17 cellular contexts compared by ENCODE assay signal in the genomic region with DNA sequence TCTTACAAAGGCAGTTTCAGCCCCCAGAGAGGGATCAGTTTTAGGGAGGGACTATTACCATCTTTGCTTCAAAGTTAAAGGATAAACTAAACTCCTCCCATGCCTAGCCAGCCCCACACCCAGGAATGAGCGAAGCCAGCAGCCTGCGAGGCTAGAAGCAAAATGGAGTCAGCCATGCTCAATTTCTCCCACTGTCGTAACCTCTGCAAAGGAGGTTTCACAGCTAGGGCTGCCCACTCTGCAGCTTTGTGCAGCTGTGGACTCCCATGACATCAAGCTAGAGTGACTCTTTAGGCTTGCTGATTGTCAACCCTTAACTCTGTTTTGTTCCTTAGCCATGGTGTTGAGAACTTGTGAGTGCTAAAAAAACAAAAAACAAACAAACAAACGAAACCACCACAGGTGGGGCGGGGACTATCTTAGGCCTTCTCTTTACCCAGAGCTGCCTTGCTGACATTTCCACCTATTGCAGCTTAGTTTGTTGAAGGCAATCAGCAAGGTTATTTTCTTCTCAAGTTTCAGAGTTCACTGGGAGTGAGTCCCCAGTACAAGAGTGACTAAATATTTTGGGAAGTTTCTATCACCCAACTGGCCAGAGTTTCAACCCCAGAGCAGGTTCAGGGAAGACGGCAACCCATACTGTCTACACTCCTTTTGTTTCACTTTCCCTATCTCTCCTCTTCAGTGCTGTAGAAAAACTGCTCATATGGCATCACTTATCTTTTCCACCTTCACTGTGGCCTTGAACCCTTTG.
A peak's percentile ranks its signal among the peaks of the same experiment; 100 is the strongest.
DNase-seq lines count a peak whose midpoint lies in the region; ATAC-seq, FAIRE-seq and TF ChIP-seq lines count a peak whose summit lies in the region.
"Had no signal": no experiment of that assay in that cellular context is flagged by ENCODE, and none has a peak within 500 bp of the region (broad histone marks: within the 10 kb centered on the region; RNA-seq: fewer than 3 reads in every experiment).

No MANE protein-coding gene starts in this region.

- no peaks in the 10 kb centered on the region for H3K23me2 ChIP-seq in H1 (ENCODE audit: low read depth, low read length)

- no peak for ATAC-seq in GM21619 (IDR thresholded peaks at IDR 0.05; ENCODE audit: unreplicated experiment)
- ATAC-seq: left lung; naive thymus-derived CD8-positive, alpha-beta T cell had no signal

- H3K9me3 ChIP-seq in HUES48 (ENCODE audit: control insufficient read depth, insufficient read depth, low read length) (no peaks in the 10 kb centered on the region), H1 (ENCODE audit: insufficient read depth in 2 of 2, low read depth in 1 of 2, low read length in 1 of 2) (no peaks in the 10 kb centered on the region), trophoblast cell (ENCODE audit: insufficient read depth, low read depth, low read length) (no peaks in the 10 kb centered on the region)
- H3K9me3 ChIP-seq: left lung had no signal

- peak overlapping the region; percentile 28 for H2AK5ac ChIP-seq in H1 (ENCODE audit: low read depth, low read length)
- no peak overlapping the region for H2AK5ac ChIP-seq in trophoblast cell (ENCODE audit: low read length)

- H4K20me1 ChIP-seq in H1 (replicated peaks in 1 of 2; ENCODE audit: control insufficient read depth in 1 of 2, insufficient read depth in 2 of 2, low read length in 2 of 2), result peaks cover 0 to 2% of the 10 kb centered on the region in 2 experiments

- H3K4ac ChIP-seq in H1 (replicated peaks; ENCODE audit: insufficient read length, low read depth, low read length) (no peak overlapping the region), trophoblast cell (ENCODE audit: low read depth, low read length) (peak overlapping the region; percentile 64)

- no peak overlapping the region for H4K91ac ChIP-seq in H1 (replicated peaks; ENCODE audit: insufficient read length, low read length)
- peak overlapping the region; percentile 83 for H4K91ac ChIP-seq in trophoblast cell (ENCODE audit: low read depth, low read length)

- H3K27me3 Mint-ChIP-seq in activated CD4-positive, alpha-beta memory T cell treated with anti-CD3 and anti-CD28 coated beads, Interleukin-2, amount 10 ng/mL, durations not matched to agents 7 days and 5 days, result no peaks in the 10 kb centered on the region
- H3K27me3 Mint-ChIP-seq: CD4-positive, alpha-beta memory T cell; naive thymus-derived CD8-positive, alpha-beta T cell had no signal

- H3K79me1 ChIP-seq in H1 (ENCODE audit: low read depth, low read length) (peaks cover 2% of the 10 kb centered on the region; the same call in 1 of the 2 replicates), trophoblast cell (ENCODE audit: low read length) (peaks cover 8% of the 10 kb centered on the region)

- no peak overlapping the region for H2BK20ac ChIP-seq in H1 (ENCODE audit: low read length)

- no peaks in the 10 kb centered on the region for H3K27me3 ChIP-seq in HUES48 (ENCODE audit: control insufficient read depth, insufficient read depth, low read length)
- no peaks in the 10 kb centered on the region for H3K27me3 ChIP-seq in H1 (replicated peaks in 1 of 4; ENCODE audit: control insufficient read depth in 3 of 4, extremely low read depth in 1 of 4, insufficient read depth in 3 of 4, low read length in 3 of 4)
- no peaks in the 10 kb centered on the region for H3K27me3 ChIP-seq in trophoblast cell (ENCODE audit: insufficient read depth, low read length)
- H3K27me3 ChIP-seq: left lung had no signal

- H4K8ac ChIP-seq in H1 (ENCODE audit: extremely low read depth, insufficient read depth, low read length), result no peak overlapping the region
- H4K8ac ChIP-seq in trophoblast cell (ENCODE audit: low read depth, low read length), result peak overlapping the region; percentile 96

- peak overlapping the region; percentile 73; the same call in 1 of the 2 replicates for H2BK15ac ChIP-seq in H1 (ENCODE audit: low read length)

- H3K9ac ChIP-seq in HUES48 (ENCODE audit: low read depth, low read length) (peak overlapping the region; percentile 30; the same call in 1 of the 2 replicates), H1 (replicated peaks in 1 of 4; ENCODE audit: extremely low read depth in 1 of 4, low read depth in 3 of 4, low read length in 3 of 4) (no peak overlapping the region), trophoblast cell (ENCODE audit: low read length) (no peak overlapping the region)

- no peak overlapping the region for H3K4me3 Mint-ChIP-seq in activated CD4-positive, alpha-beta memory T cell treated with anti-CD3 and anti-CD28 coated beads, Interleukin-2, amount 10 ng/mL, durations not matched to agents 7 days and 5 days
- H3K4me3 Mint-ChIP-seq: CD4-positive, alpha-beta memory T cell; naive thymus-derived CD8-positive, alpha-beta T cell had no signal

- H4K12ac ChIP-seq in trophoblast cell (ENCODE audit: low read depth, low read length), result peak overlapping the region; percentile 26

- peak overlapping the region; percentile 11; the same call in 1 of the 2 replicates for H3K4me3 ChIP-seq in HUES48 (ENCODE audit: low read depth, low read length)
- H3K4me3 ChIP-seq in H1 (ENCODE audit: extremely low read depth in 1 of 4, insufficient read depth in 2 of 4, low read depth in 3 of 4, low read length in 4 of 4), result no peak overlapping the region
- no peak overlapping the region for H3K4me3 ChIP-seq in trophoblast cell (ENCODE audit: low read depth, low read length)
- H3K4me3 ChIP-seq: left lung had no signal

- H3K36me3 ChIP-seq in HUES48 (ENCODE audit: control insufficient read depth, insufficient read depth, low read length) (no peaks in the 10 kb centered on the region), H1 (ENCODE audit: control insufficient read depth in 2 of 4, insufficient read depth in 4 of 4, low read length in 3 of 4) (no peaks in the 10 kb centered on the region), trophoblast cell (ENCODE audit: control insufficient read depth in 1 of 2, insufficient read depth in 2 of 2, low read length in 2 of 2) (no peaks in the 10 kb centered on the region)
- H3K36me3 ChIP-seq: left lung had no signal

- H3K36me3 Mint-ChIP-seq in activated CD4-positive, alpha-beta memory T cell treated with anti-CD3 and anti-CD28 coated beads, Interleukin-2, amount 10 ng/mL, durations not matched to agents 7 days and 5 days (ENCODE audit: low read depth), result no peaks in the 10 kb centered on the region
- H3K36me3 Mint-ChIP-seq: CD4-positive, alpha-beta memory T cell; naive thymus-derived CD8-positive, alpha-beta T cell had no signal

- H4K5ac ChIP-seq in H1 (ENCODE audit: insufficient read length, low read depth, low read length), result no peak overlapping the region

- TF ChIP-seq CTCF in H1 (IDR thresholded peaks at IDR 0.05; ENCODE audit: control extremely low read depth in 1 of 3, insufficient read depth in 1 of 3, low read depth in 1 of 3, low read length in 3 of 3), result no peak

- H3K79me2 ChIP-seq in H1 (ENCODE audit: control insufficient read depth in 1 of 2, insufficient read depth in 2 of 2, low read length in 2 of 2) (peaks cover 0 to 64% of the 10 kb centered on the region in 2 experiments; a peak in 2 of 4 replicates), trophoblast cell (ENCODE audit: control insufficient read depth, insufficient read depth, low read length, poor library complexity) (no peaks in the 10 kb centered on the region)

- no peak overlapping the region for H2BK120ac ChIP-seq in H1 (replicated peaks; ENCODE audit: low read depth, low read length)
- peak overlapping the region; percentile 91 for H2BK120ac ChIP-seq in trophoblast cell (ENCODE audit: insufficient read depth, low read length, poor library complexity)

- DNase-seq in NCI-H2107 treated with DMSO at 0.1 percent for 48 hours (lab: John Stamatoyannopoulos, UW; ENCODE audit: unreplicated experiment) (peak; percentile 20), NCI-H2107 (lab: John Stamatoyannopoulos, UW) (no peak), H1 (ENCODE audit: low read depth in 1 of 2, low spot score in 2 of 2) (peak in 1 of 2 experiments; percentile 48), trophoblast cell (no peak), T1000 (lab: John Stamatoyannopoulos, UW) (no peak)
- no peak for DNase-seq in activated CD4-positive, alpha-beta memory T cell treated with anti-CD3 and anti-CD28 coated beads, Interleukin-2, amount 10 ng/mL, durations not matched to agents 7 days and 5 days
- DNase-seq: 8988T; CD4-positive, alpha-beta memory T cell; H7; left lung; naive thymus-derived CD8-positive, alpha-beta T cell; NCI-H2171; retina; stimulated activated CD4-positive, alpha-beta T cell treated with anti-CD3 and anti-CD28 coated beads, Interleukin-4, amount 100 ng/mL, for 24 hours had no signal

- no peak for TF ChIP-seq POLR2A in H1 (IDR thresholded peaks at IDR 0.05; ENCODE audit: control extremely low read depth in 1 of 2, low read depth in 2 of 2, low read length in 2 of 2)

- H3K4me1 ChIP-seq in HUES48 (ENCODE audit: control insufficient read depth, insufficient read depth, low read length), result peaks cover 62% of the 10 kb centered on the region
- H3K4me1 ChIP-seq in H1 (replicated peaks in 1 of 4; ENCODE audit: control insufficient read depth in 3 of 4, insufficient read depth in 4 of 4, low read length in 3 of 4), result peaks cover 2 to 25% (median 14%) of the 10 kb centered on the region in 4 experiments
- peaks cover 8 to 10% of the 10 kb centered on the region in 2 experiments for H3K4me1 ChIP-seq in trophoblast cell (ENCODE audit: control insufficient read depth in 1 of 2, insufficient read depth in 2 of 2, low read length in 2 of 2)
- H3K4me1 ChIP-seq: left lung had no signal

- TF ChIP-seq RAD21 in H1 (IDR thresholded peaks at IDR 0.05 in 1 of 2, conservative IDR thresholded peaks at IDR 0.05 in 1 of 2; ENCODE audit: low read depth in 2 of 2, low read length in 2 of 2), result no peak

- no peak overlapping the region for H3K56ac ChIP-seq in H1 (replicated peaks; ENCODE audit: insufficient read length, low read depth, low read length)

- TF ChIP-seq EP300 in H1 (IDR thresholded peaks at IDR 0.05; ENCODE audit: borderline replicate concordance in 1 of 2, low read depth in 2 of 2, low read length in 2 of 2), result no peak

- H2AFZ ChIP-seq in H1 (ENCODE audit: low read length) (no peak overlapping the region), trophoblast cell (ENCODE audit: insufficient read depth, low read length, poor library complexity) (no peak overlapping the region)

- POLR2A ChIA-PET in H1 (lab: Charles Lee; ENCODE audit: partially characterized antibody), result interaction anchor here (0.8 to 1.7 kb wide), 3 partner anchors 8 to 15 kb away, joined by 3 to 5 read pairs (median 3); no protein-coding TSS in a partner anchor
- POLR2A ChIA-PET in activated CD4-positive, alpha-beta memory T cell treated with anti-CD3 and anti-CD28 coated beads, Interleukin-2, amount 10 ng/mL, durations not matched to agents 7 days and 5 days (lab: Charles Lee), result no interaction called here

- H2BK5ac ChIP-seq in H1 (ENCODE audit: low read depth, low read length) (peak overlapping the region; percentile 73), trophoblast cell (ENCODE audit: low read depth, low read length, poor library complexity) (peak overlapping the region; percentile 8)

- no peak overlapping the region for H3K14ac ChIP-seq in H1 (ENCODE audit: insufficient read length)
- H3K14ac ChIP-seq in trophoblast cell (ENCODE audit: low read length), result peak overlapping the region; percentile 50

- WGBS in H1 (ENCODE audit: extremely low coverage in 1 of 2, insufficient coverage in 1 of 2, insufficient read length in 1 of 2, insufficient replicate concordance in 2 of 2, low coverage in 1 of 2, low lambda C conversion rate in 2 of 2, missing lambda C conversion rate in 1 of 2), 2 experiments, result 83% methylated on average over 6 of the region's 6 CpGs; no CpG with 5 or more reads in 1 of the 2 experiments
- WGBS in trophoblast cell (ENCODE audit: extremely low coverage, insufficient coverage, insufficient read length), result no CpG with 5 or more reads among the region's 6 CpGs

- H3K4me1 Mint-ChIP-seq in activated CD4-positive, alpha-beta memory T cell treated with anti-CD3 and anti-CD28 coated beads, Interleukin-2, amount 10 ng/mL, durations not matched to agents 7 days and 5 days, result no peaks in the 10 kb centered on the region
- H3K4me1 Mint-ChIP-seq: CD4-positive, alpha-beta memory T cell; naive thymus-derived CD8-positive, alpha-beta T cell had no signal

- H3K4me2 ChIP-seq in H1 (ENCODE audit: insufficient read depth in 1 of 2, low read depth in 2 of 2, low read length in 2 of 2) (peak overlapping the region in 1 of 2 experiments; percentile 66; a peak in 2 of 4 replicates), trophoblast cell (ENCODE audit: low read length) (no peak overlapping the region)

- no peak overlapping the region for H3K23ac ChIP-seq in H1 (ENCODE audit: insufficient read length)
- H3K23ac ChIP-seq in trophoblast cell (ENCODE audit: low read length), result no peak overlapping the region

- H3K9me3 Mint-ChIP-seq in activated CD4-positive, alpha-beta memory T cell treated with anti-CD3 and anti-CD28 coated beads, Interleukin-2, amount 10 ng/mL, durations not matched to agents 7 days and 5 days, result no peaks in the 10 kb centered on the region

- CTCF ChIA-PET in H1 (lab: Charles Lee; ENCODE audit: partially characterized antibody), result interaction anchor here (1.1 to 1.7 kb wide), 3 partner anchors 9 to 70 kb away, joined by 3 to 5 read pairs (median 4); no protein-coding TSS in a partner anchor
- CTCF ChIA-PET in activated CD4-positive, alpha-beta memory T cell treated with anti-CD3 and anti-CD28 coated beads, Interleukin-2, amount 10 ng/mL, durations not matched to agents 7 days and 5 days (lab: Charles Lee), result interaction anchor here (0.5 kb wide), 1 partner anchor 854 kb away, joined by 3 read pairs; no protein-coding TSS in a partner anchor

- H3K27ac ChIP-seq in HUES48 (ENCODE audit: low read depth, low read length), result peak overlapping the region; percentile 75
- H3K27ac ChIP-seq in H1 (ENCODE audit: low read depth, low read length), result peak overlapping the region; percentile 57; the same call in 1 of the 2 replicates
- H3K27ac ChIP-seq in trophoblast cell (ENCODE audit: low read depth, low read length), result peak overlapping the region; percentile 56
- H3K27ac ChIP-seq: HL-60, left lung had no signal

- no peak for FAIRE-seq in H1 (lab: Jason Lieb, UNC)

- no peak overlapping the region for H3K27ac Mint-ChIP-seq in activated CD4-positive, alpha-beta memory T cell treated with anti-CD3 and anti-CD28 coated beads, Interleukin-2, amount 10 ng/mL, durations not matched to agents 7 days and 5 days
- H3K27ac Mint-ChIP-seq: CD4-positive, alpha-beta memory T cell; naive thymus-derived CD8-positive, alpha-beta T cell had no signal

- H3K18ac ChIP-seq in H1 (ENCODE audit: extremely low read depth, low read length) (peak overlapping the region; percentile 15), trophoblast cell (ENCODE audit: low read length) (peak overlapping the region; percentile 74)

- H2BK12ac ChIP-seq in H1 (ENCODE audit: low read depth, low read length) (peak overlapping the region; percentile 94; the same call in 1 of the 2 replicates), trophoblast cell (ENCODE audit: low read length) (peak overlapping the region; percentile 88)
